Comparison of ENCODE assay signal across 20 cellular contexts in the genomic region with DNA sequence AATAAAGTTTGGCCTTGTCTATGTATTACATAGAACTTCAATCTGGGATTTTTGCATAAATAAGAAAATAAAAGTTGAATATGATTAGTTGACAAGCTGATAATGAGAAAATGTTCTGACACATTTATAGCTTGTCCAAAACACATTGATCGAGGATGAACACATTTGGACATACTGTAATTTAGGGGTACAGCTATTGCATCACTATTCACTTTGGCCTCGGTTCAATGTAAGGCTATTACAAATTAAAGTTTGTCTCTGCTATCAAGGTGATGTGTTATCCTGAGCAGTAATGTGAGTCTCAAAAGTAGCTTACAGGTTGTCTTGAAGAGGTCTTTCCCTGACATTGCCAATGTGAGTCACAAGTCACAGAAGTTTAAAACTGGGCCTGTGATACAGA.
"Had no signal": no experiment of that assay in that cellular context is flagged by ENCODE, and none has a peak within 500 bp of the region (broad histone marks: within the 10 kb centered on the region; RNA-seq: fewer than 3 reads in every experiment).

No MANE protein-coding gene starts in this region.

- H3K4me1 ChIP-seq: thyroid gland had no signal

- H2AFZ ChIP-seq: hepatocyte had no signal

- H3K27me3 ChIP-seq: dorsolateral prefrontal cortex, foreskin keratinocyte, hepatocyte, neutrophil, sigmoid colon, suprapubic skin, thyroid gland had no signal

- H3K36me3 ChIP-seq: neutrophil, sigmoid colon, suprapubic skin, thyroid gland had no signal

- H3K9me3 ChIP-seq: neutrophil, sigmoid colon, suprapubic skin, thyroid gland had no signal

- DNase-seq: cortex of kidney; dorsolateral prefrontal cortex; effector CD8-positive, alpha-beta T cell; foreskin keratinocyte; head of caudate nucleus; mesendoderm; naive thymus-derived CD4-positive, alpha-beta T cell; nephron progenitor cell; posterior cingulate gyrus; sigmoid colon; stimulated activated CD4-positive, alpha-beta T cell treated with anti-CD3 and anti-CD28 coated beads, Interleukin-12 subunit alpha, Interleukin-12 subunit beta, amount 100 ng/mL, for 4 hours; stimulated activated CD4-positive, alpha-beta T cell treated with anti-CD3 and anti-CD28 coated beads, Interleukin-4, amount 100 ng/mL, for 1 hour; stimulated activated CD8-positive, alpha-beta memory T cell treated with anti-CD3 and anti-CD28 coated beads, Interleukin-4, amount 100 ng/mL, for 48 hours; stimulated activated naive CD8-positive, alpha-beta T cell treated with anti-CD3 and anti-CD28 coated beads, Interleukin-15, Interleukin-2, amounts not matched to agents 100 U/mL and 50 U/mL, for 24 hours; thyroid gland had no signal

- H3K79me2 ChIP-seq: hepatocyte had no signal

- H3K4me2 ChIP-seq: hepatocyte had no signal

- H3K27ac ChIP-seq: dorsolateral prefrontal cortex, foreskin keratinocyte, hepatocyte, neutrophil, sigmoid colon, suprapubic skin, thyroid gland had no signal

- ATAC-seq: foreskin keratinocyte; naive thymus-derived CD4-positive, alpha-beta T cell; stimulated activated effector memory CD8-positive, alpha-beta T cell treated with anti-CD3 and anti-CD28 coated beads, Interleukin-12 subunit alpha, Interleukin-12 subunit beta, amount 100 ng/mL, for 72 hours; stimulated activated naive CD8-positive, alpha-beta T cell treated with anti-CD3 and anti-CD28 coated beads, Interleukin-15, Interleukin-2, amounts not matched to agents 100 U/mL and 50 U/mL, for 24 hours had no signal

- H3K4me3 ChIP-seq: dorsolateral prefrontal cortex, hepatocyte, sigmoid colon, skin epidermis, suprapubic skin, thyroid gland had no signal
